Comparison of ENCODE assay signal across 21 cellular contexts in genomic region chr15:57522148-57522547, GRCh38.
DNase-seq lines count a peak whose midpoint lies in the region; ATAC-seq and TF ChIP-seq lines count a peak whose summit lies in the region.
"Had no signal": no experiment of that assay in that cellular context is flagged by ENCODE, and none has a peak within 500 bp of the region (broad histone marks: within the 10 kb centered on the region; RNA-seq: fewer than 3 reads in every experiment).

No MANE protein-coding gene starts in this region.

- H3K4me1 ChIP-seq in GM23338 (ENCODE audit: insufficient read depth): no peaks in the 10 kb centered on the region
- H3K4me1 ChIP-seq: psoas muscle had no signal

- no peaks in the 10 kb centered on the region for H3K79me2 ChIP-seq in GM23338 (replicated peaks; ENCODE audit: insufficient read depth)

- H3K4me3 Mint-ChIP-seq in GM23338: no peak overlapping the region
- no peak overlapping the region for H3K4me3 Mint-ChIP-seq in progenitor cell of endocrine pancreas (ENCODE audit: low read depth)
- H3K4me3 Mint-ChIP-seq: T-helper 1 cell treated with Interleukin-12 subunit alpha and Interleukin-12 subunit beta and Interleukin-4 antibody, amounts not matched to agents 30 μg/mL and 1 μg/mL, for 36 hours; type B pancreatic cell had no signal

- H3K27me3 Mint-ChIP-seq in GM23338 (ENCODE audit: insufficient read depth, low read depth, poor library complexity) (peaks cover 4% of the 10 kb centered on the region), progenitor cell of endocrine pancreas (no peaks in the 10 kb centered on the region)
- H3K27me3 Mint-ChIP-seq: type B pancreatic cell had no signal

- TF ChIP-seq CTCF in GM23338 (conservative IDR thresholded peaks at IDR 0.05; ENCODE audit: low read depth in 2 of 2): no peak
- TF ChIP-seq CTCF in progenitor cell of endocrine pancreas (IDR thresholded peaks at IDR 0.05; ENCODE audit: unreplicated experiment): no peak

- H3K9me3 Mint-ChIP-seq in GM23338 (no peaks in the 10 kb centered on the region), progenitor cell of endocrine pancreas (ENCODE audit: low read depth) (no peaks in the 10 kb centered on the region)
- H3K9me3 Mint-ChIP-seq: activated T-helper 2 cell treated with anti-CD3 and anti-CD28 coated beads, Interferon-gamma antibody, Interleukin-2, Interleukin-4, amounts not matched to agents 10 μg/mL and 5 μg/mL and 100 μg/mL, durations not matched to agents 14 hours and 24 hours and 36 hours; T-helper 1 cell treated with Interleukin-12 subunit alpha and Interleukin-12 subunit beta and Interleukin-4 antibody, amounts not matched to agents 30 μg/mL and 1 μg/mL, for 36 hours; type B pancreatic cell had no signal

- H3K4me1 Mint-ChIP-seq in GM23338 (peaks cover 5% of the 10 kb centered on the region; the same call in 1 of the 3 replicates), progenitor cell of endocrine pancreas (ENCODE audit: low read depth) (peaks cover 19% of the 10 kb centered on the region)

- peaks cover 9% of the 10 kb centered on the region for H4K20me1 ChIP-seq in GM23338 (replicated peaks; ENCODE audit: insufficient read depth)
- H4K20me1 ChIP-seq: BLaER1 had no signal

- ATAC-seq in GM23338 (no peak), left ventricle myocardium superior (peak; percentile 83), GM21360 (IDR thresholded peaks at IDR 0.05; ENCODE audit: unreplicated experiment) (no peak), HG03442 (IDR thresholded peaks at IDR 0.05; ENCODE audit: unreplicated experiment) (no peak)
- ATAC-seq: psoas muscle had no signal

- no peak overlapping the region for H3K4me3 ChIP-seq in GM23338
- H3K4me3 ChIP-seq: BLaER1, psoas muscle had no signal

- H3K27me3 ChIP-seq in GM23338 (ENCODE audit: insufficient read depth): no peaks in the 10 kb centered on the region
- H3K27me3 ChIP-seq: BLaER1 had no signal

- H3K4me2 ChIP-seq in GM23338: no peak overlapping the region
- H3K4me2 ChIP-seq: BLaER1 had no signal

- peak overlapping the region; percentile 20; the same call in 1 of the 2 replicates for H3K27ac Mint-ChIP-seq in GM23338
- peak overlapping the region; percentile 71 for H3K27ac Mint-ChIP-seq in progenitor cell of endocrine pancreas
- H3K27ac Mint-ChIP-seq: activated T-helper 2 cell treated with anti-CD3 and anti-CD28 coated beads, Interferon-gamma antibody, Interleukin-2, Interleukin-4, amounts not matched to agents 10 μg/mL and 5 μg/mL and 100 μg/mL, durations not matched to agents 14 hours and 24 hours and 36 hours; T-helper 1 cell treated with Interleukin-12 subunit alpha and Interleukin-12 subunit beta and Interleukin-4 antibody, amounts not matched to agents 30 μg/mL and 1 μg/mL, for 36 hours; type B pancreatic cell had no signal

- intact Hi-C loops in left ventricle myocardium superior (cut with micrococcal nuclease): no loop called here

- peaks cover 33% of the 10 kb centered on the region; the same call in 1 of the 2 replicates for H3K36me3 ChIP-seq in GM23338 (ENCODE audit: insufficient read depth)
- H3K36me3 ChIP-seq: BLaER1 had no signal

- peaks cover 34% of the 10 kb centered on the region for H3K36me3 Mint-ChIP-seq in GM23338 (ENCODE audit: low read depth)
- H3K36me3 Mint-ChIP-seq in progenitor cell of endocrine pancreas (ENCODE audit: insufficient read depth): peaks cover 24% of the 10 kb centered on the region
- H3K36me3 Mint-ChIP-seq: type B pancreatic cell had no signal

- H3K9me2 ChIP-seq in GM23338 (ENCODE audit: insufficient read depth): no peaks in the 10 kb centered on the region

- no peak overlapping the region for H3K27ac ChIP-seq in GM23338 (ENCODE audit: low read depth)
- H3K27ac ChIP-seq: BLaER1, psoas muscle had no signal

- no peak overlapping the region for H2AFZ ChIP-seq in GM23338

- DNase-seq in GM23338 (ENCODE audit: low spot score) (no peak), NCI-H774 (lab: John Stamatoyannopoulos, UW) (peak; percentile 39), left ventricle myocardium superior (no peak), progenitor cell of endocrine pancreas (ENCODE audit: low spot score, unreplicated experiment) (no peak), NCI-H146 (lab: John Stamatoyannopoulos, UW) (no peak)
- no peak for DNase-seq in stimulated activated CD4-positive, alpha-beta T cell treated with anti-CD3 and anti-CD28 coated beads, Interleukin-15, amount 100 ng/mL, for 24 hours
- DNase-seq: activated CD4-positive, CD25-positive, alpha-beta regulatory T cell treated with anti-CD3 and anti-CD28 coated beads, Interleukin-2, amount 50 U/mL, for 72 hours; central memory CD4-positive, alpha-beta T cell; DMS 273 treated with DMSO at 0.1 percent for 48 hours; effector CD8-positive, alpha-beta T cell; hippocampal formation; KG1; psoas muscle; SHP77 treated with DMSO at 0.1 percent for 48 hours; stimulated activated naive CD4-positive, alpha-beta T cell had no signal

- H3F3A ChIP-seq in GM23338 (replicated peaks; ENCODE audit: low read depth): peaks cover 13% of the 10 kb centered on the region; the same call in 1 of the 2 replicates

TF ChIP-seq in GM23338, 12 proteins besides CTCF, POLR2A, EP300 and RAD21 (continues in another document):
- TF ChIP-seq ZNF114 (CRISPR knock-in tag; IDR thresholded peaks at IDR 0.05): no peak
- TF ChIP-seq POLR2AphosphoS5 (IDR thresholded peaks at IDR 0.05; ENCODE audit: low read depth): no peak
- TF ChIP-seq NANOG (IDR thresholded peaks at IDR 0.05; ENCODE audit: borderline replicate concordance): no peak
- no peak for TF ChIP-seq ZNF462 (CRISPR knock-in tag; IDR thresholded peaks at IDR 0.05)
- no peak for TF ChIP-seq EZH2phosphoT487 (IDR thresholded peaks at IDR 0.05; ENCODE audit: unreplicated experiment)
- TF ChIP-seq JUNB (IDR thresholded peaks at IDR 0.05; ENCODE audit: unreplicated experiment): no peak
- TF ChIP-seq EZH2 (IDR thresholded peaks at IDR 0.05; ENCODE audit: low read depth, unreplicated experiment): no peak
- no peak for TF ChIP-seq ETS1 (IDR thresholded peaks at IDR 0.05)
